Comparison of ENCODE assay signal across 22 cellular contexts in genomic region chr7:8625612-8626011, GRCh38.
DNase-seq lines count a peak whose midpoint lies in the region; ATAC-seq and TF ChIP-seq lines count a peak whose summit lies in the region.
"Had no signal": no experiment of that assay in that cellular context is flagged by ENCODE, and none has a peak within 500 bp of the region (broad histone marks: within the 10 kb centered on the region; RNA-seq: fewer than 3 reads in every experiment).

No MANE protein-coding gene starts in this region.

- H3K36me3 ChIP-seq in SK-N-SH (replicated peaks in 1 of 2; ENCODE audit: control insufficient read depth in 1 of 2, insufficient read depth in 2 of 2, low read length in 1 of 2) (no peaks in the 10 kb centered on the region), MM.1S (replicated peaks; ENCODE audit: insufficient read depth, low read length) (no peaks in the 10 kb centered on the region)
- H3K36me3 ChIP-seq: BE2C; BLaER1 treated with 17β-estradiol and CSF1 and Interleukin-3, amounts not matched to agents 10 nM and 100 nM; HAP-1 had no signal

- ATAC-seq in SK-N-SH treated with all-trans-retinoic acid at 6 μM for 48 hours = no peak
- no peak for ATAC-seq in HG02610 (IDR thresholded peaks at IDR 0.05; ENCODE audit: unreplicated experiment)
- ATAC-seq: A549 had no signal

- H2AFZ ChIP-seq in SK-N-SH (ENCODE audit: low read depth) (no peak overlapping the region), MM.1S (ENCODE audit: low read length) (no peak overlapping the region)

- no peaks in the 10 kb centered on the region for H3K9me3 ChIP-seq in SK-N-SH
- H3K9me3 ChIP-seq in MM.1S (replicated peaks; ENCODE audit: insufficient read depth, low read length) = no peaks in the 10 kb centered on the region
- H3K9me3 ChIP-seq: A549; BE2C; BLaER1 treated with 17β-estradiol and CSF1 and Interleukin-3, amounts not matched to agents 10 nM and 100 nM; HAP-1 had no signal

- TF ChIP-seq RAD21 in SK-N-SH (IDR thresholded peaks at IDR 0.05; ENCODE audit: low read length) = no peak

- H4K20me1 ChIP-seq in SK-N-SH (ENCODE audit: insufficient read depth) = no peaks in the 10 kb centered on the region
- no peaks in the 10 kb centered on the region for H4K20me1 ChIP-seq in MM.1S (ENCODE audit: insufficient read depth, low read length)
- H4K20me1 ChIP-seq: BLaER1 treated with 17β-estradiol and CSF1 and Interleukin-3, amounts not matched to agents 10 nM and 100 nM had no signal

- H3F3A ChIP-seq in SK-N-SH (replicated peaks; ENCODE audit: insufficient read depth) (no peaks in the 10 kb centered on the region), MM.1S (ENCODE audit: insufficient read depth, low read length) (no peaks in the 10 kb centered on the region)

- TF ChIP-seq EP300 in SK-N-SH (IDR thresholded peaks at IDR 0.05; ENCODE audit: borderline replicate concordance in 1 of 2, low read depth in 1 of 2, low read length in 1 of 2) = no peak

- POLR2A ChIA-PET in SK-N-SH (lab: Yijun Ruan, JAX) = no interaction called here

- no peak overlapping the region for H3K4me2 ChIP-seq in SK-N-SH
- H3K4me2 ChIP-seq in MM.1S (ENCODE audit: low read depth, low read length) = no peak overlapping the region
- H3K4me2 ChIP-seq: A549; BLaER1 treated with 17β-estradiol and CSF1 and Interleukin-3, amounts not matched to agents 10 nM and 100 nM had no signal

- H3K4me3 ChIP-seq in SK-N-SH (ENCODE audit: low read depth in 2 of 2, low read length in 1 of 2) (no peak overlapping the region), MM.1S (ENCODE audit: low read length) (no peak overlapping the region)
- H3K4me3 ChIP-seq: A549; BLaER1 treated with 17β-estradiol and CSF1 and Interleukin-3, amounts not matched to agents 10 nM and 100 nM; HAP-1 had no signal

- H3K27ac ChIP-seq in SK-N-SH (ENCODE audit: low read depth in 2 of 2, low read length in 1 of 2) (no peak overlapping the region), MM.1S (ENCODE audit: low read length) (no peak overlapping the region)
- H3K27ac ChIP-seq: A549; BLaER1 treated with 17β-estradiol and CSF1 and Interleukin-3, amounts not matched to agents 10 nM and 100 nM had no signal

- DNase-seq in SK-N-SH (no peak), NCI-H2227 treated with DMSO at 0.1 percent for 48 hours (lab: John Stamatoyannopoulos, UW) (peak; percentile 84), NCI-H82 (lab: John Stamatoyannopoulos, UW) (peak; percentile 71), MM.1S (no peak), KBM-7 (no peak)
- DNase-seq: 8988T; ACHN; AML-193; BE2C; Calu3; CD4-positive, alpha-beta T cell; CD8-positive, alpha-beta memory T cell; COR-L47; DMS153; DND-41; GOT3; HFFc6 had no signal

- in situ Hi-C loops in KBM-7 (cut with MboI; ENCODE audit: low pct_unique_long_range_greater_than_20kb, low sequenced_read_pairs) = no loop called here

- H3K79me2 ChIP-seq in SK-N-SH (ENCODE audit: insufficient read depth) = no peaks in the 10 kb centered on the region
- H3K79me2 ChIP-seq in MM.1S (ENCODE audit: low read length) = no peaks in the 10 kb centered on the region

- H3K4me1 ChIP-seq in SK-N-SH (ENCODE audit: control insufficient read depth in 1 of 2, insufficient read depth in 2 of 2, low read depth in 1 of 2, low read length in 1 of 2) (peaks cover 0 to 2% of the 10 kb centered on the region in 2 experiments; a peak in 2 of 4 replicates), MM.1S (ENCODE audit: low read length) (no peaks in the 10 kb centered on the region)
- H3K4me1 ChIP-seq: A549; BE2C; BLaER1 treated with 17β-estradiol and CSF1 and Interleukin-3, amounts not matched to agents 10 nM and 100 nM had no signal

- no peaks in the 10 kb centered on the region for H3K9me2 ChIP-seq in SK-N-SH
- no peaks in the 10 kb centered on the region for H3K9me2 ChIP-seq in MM.1S (replicated peaks; ENCODE audit: insufficient read depth, low read length)

- no peak for TF ChIP-seq CTCF in SK-N-SH (IDR thresholded peaks at IDR 0.05)
- TF ChIP-seq CTCF in MM.1S (IDR thresholded peaks at IDR 0.05; ENCODE audit: low read length) = no peak

- CTCF ChIA-PET in SK-N-SH (lab: Yijun Ruan, JAX) = interaction anchor here (0.6 kb wide), 1 partner anchor 183 kb away, joined by 3 read pairs; no protein-coding TSS in a partner anchor

- no peak overlapping the region for H3K9ac ChIP-seq in SK-N-SH
- H3K9ac ChIP-seq in MM.1S (ENCODE audit: low read length) = no peak overlapping the region
- H3K9ac ChIP-seq: BLaER1 treated with 17β-estradiol and CSF1 and Interleukin-3, amounts not matched to agents 10 nM and 100 nM had no signal

- H3K27me3 ChIP-seq in SK-N-SH (ENCODE audit: insufficient read depth) = no peaks in the 10 kb centered on the region
- no peaks in the 10 kb centered on the region for H3K27me3 ChIP-seq in MM.1S (replicated peaks; ENCODE audit: insufficient read depth, low read length)
- H3K27me3 ChIP-seq: BE2C; BLaER1 treated with 17β-estradiol and CSF1 and Interleukin-3, amounts not matched to agents 10 nM and 100 nM had no signal

TF ChIP-seq in SK-N-SH treated with all-trans-retinoic acid at 6 μM for 48 hours, 23 proteins besides CTCF, POLR2A, EP300 and RAD21 (continues in another document):
- TF ChIP-seq ISL1 (CRISPR knock-in tag; IDR thresholded peaks at IDR 0.05) (peak; percentile 97), RARB (CRISPR knock-in tag; IDR thresholded peaks at IDR 0.05) (no peak), TSHZ2 (CRISPR knock-in tag; IDR thresholded peaks at IDR 0.05) (no peak)

TF ChIP-seq in SK-N-SH, 30 proteins besides CTCF, POLR2A, EP300 and RAD21:
- TF ChIP-seq IRF3 (IDR thresholded peaks at IDR 0.05; ENCODE audit: low read depth, low read length) (no peak), MEF2A (IDR thresholded peaks at IDR 0.05; ENCODE audit: borderline replicate concordance, low read depth) (no peak), TAF1 (IDR thresholded peaks at IDR 0.05; ENCODE audit: borderline replicate concordance, low read depth, low read length) (no peak), YY1 (IDR thresholded peaks at IDR 0.05; ENCODE audit: low read depth) (no peak)

Comparison
In these comparisons a context has a peak if more than half of its experiments do, and no peak if none do; other contexts are left out.
1. DNase-seq: peak in NCI-H2227 treated with DMSO at 0.1 percent for 48 hours (single experiment) and NCI-H82 (single experiment); none in SK-N-SH (single experiment), MM.1S (single experiment) and KBM-7 (single experiment).